8 cellular contexts compared by ENCODE assay signal in genomic region chr3:38455639-38456430, GRCh38. TPM values are rescaled to one million over a fixed set of nuclear protein-coding genes. Genes with fewer than 3 reads are reported as not detected.
DNase-seq lines count a peak whose midpoint lies in the region; FAIRE-seq and TF ChIP-seq lines count a peak whose summit lies in the region.

No MANE protein-coding gene starts in this region.

- H3K27me3 ChIP-seq in HL-60 (ENCODE audit: insufficient read depth, poor library complexity, severe bottlenecking) (peaks cover 5% of the 10 kb centered on the region), subcutaneous abdominal adipose tissue (ENCODE audit: control insufficient read depth in 5 of 5, insufficient read depth in 4 of 5, low read length in 5 of 5) (no peaks in the 10 kb centered on the region)

- in situ Hi-C loops in astrocyte of the cerebellum (cut with HindIII; ENCODE audit: low sequenced_read_pairs) = no loop called here

- no peak for FAIRE-seq in kidney (lab: Jason Lieb, UNC)

- H3K9ac ChIP-seq in kidney (ENCODE audit: low read length in 2 of 2) (peak overlapping the region; percentile 59 to 64), subcutaneous abdominal adipose tissue (ENCODE audit: low read length in 5 of 5) (peak overlapping the region in 3 of 5 donors; percentile 26 to 80 (median 62))

- H3K4me1 ChIP-seq in kidney (ENCODE audit: control insufficient read depth in 1 of 2, insufficient read depth in 1 of 2, low read depth in 1 of 2, low read length in 2 of 2) = peaks cover 41 to 52% of the 10 kb centered on the region in 2 donors
- H3K4me1 ChIP-seq in subcutaneous abdominal adipose tissue (ENCODE audit: control insufficient read depth in 5 of 5, insufficient read depth in 5 of 5, low read length in 5 of 5) = peaks cover 12 to 59% (median 58%) of the 10 kb centered on the region in 5 donors

- TF ChIP-seq CTCF in GM12865 (IDR thresholded peaks at IDR 0.05; ENCODE audit: insufficient read depth, low read depth, low read length, missing control alignments) = no peak
- TF ChIP-seq CTCF in HL-60 (IDR thresholded peaks at IDR 0.05; ENCODE audit: insufficient read depth, low read length) = no peak
- no peak for TF ChIP-seq CTCF in astrocyte of the cerebellum (IDR thresholded peaks at IDR 0.05; ENCODE audit: low read depth, low read length, missing control alignments)
- no peak for TF ChIP-seq CTCF in kidney (IDR thresholded peaks at IDR 0.05; ENCODE audit: borderline replicate concordance, extremely low read depth, insufficient read depth)

- no peaks in the 10 kb centered on the region for H3K36me3 ChIP-seq in kidney (ENCODE audit: control insufficient read depth in 1 of 2, insufficient read depth in 2 of 2, low read length in 2 of 2)
- no peaks in the 10 kb centered on the region for H3K36me3 ChIP-seq in subcutaneous abdominal adipose tissue (ENCODE audit: control insufficient read depth in 5 of 5, insufficient read depth in 5 of 5, low read length in 5 of 5)

- peak overlapping the region; percentile 71 for H3K4me3 ChIP-seq in GM12865 (ENCODE audit: low read depth, low read length)
- peak overlapping the region; percentile 61 for H3K4me3 ChIP-seq in HL-60 (replicated peaks; ENCODE audit: insufficient read depth, low read length)
- H3K4me3 ChIP-seq in astrocyte of the cerebellum (ENCODE audit: low read depth, low read length) = peak overlapping the region; percentile 55
- H3K4me3 ChIP-seq in kidney (ENCODE audit: low read length in 2 of 2) = peak overlapping the region; percentile 84 to 91
- H3K4me3 ChIP-seq in subcutaneous abdominal adipose tissue (ENCODE audit: low read depth in 1 of 5, low read length in 5 of 5) = peak overlapping the region; percentile 65 to 88 (median 81)

- DNase-seq in GM12865 (ENCODE audit: low read depth) (no peak), HL-60 (ENCODE audit: low read depth in 1 of 2, low spot score in 1 of 2) (no peak), astrocyte of the cerebellum (ENCODE audit: low read depth) (no peak), kidney (peak; percentile 70), NCI-H2029 treated with DMSO at 0.1 percent for 48 hours (lab: John Stamatoyannopoulos, UW) (no peak), NCI-H69 (lab: John Stamatoyannopoulos, UW) (no peak), NOMO-1 treated with dmso at 0.1 percent for 144 hours (lab: John Stamatoyannopoulos, UW; ENCODE audit: unreplicated experiment) (no peak)

- H3K9me3 ChIP-seq in kidney (ENCODE audit: control insufficient read depth in 1 of 2, low read length in 2 of 2) = no peaks in the 10 kb centered on the region
- H3K9me3 ChIP-seq in subcutaneous abdominal adipose tissue (ENCODE audit: control insufficient read depth in 5 of 5, low read length in 5 of 5) = no peaks in the 10 kb centered on the region

- intact Hi-C loops in kidney (cut with DNase I) = no loop called here

- no peak overlapping the region for H3K27ac ChIP-seq in HL-60 (replicated peaks)
- peak overlapping the region; percentile 75 to 85 for H3K27ac ChIP-seq in kidney (ENCODE audit: low read depth in 2 of 2, low read length in 2 of 2)
- peak overlapping the region; percentile 54 for H3K27ac ChIP-seq in subcutaneous abdominal adipose tissue (ENCODE audit: low read depth, low read length)

RNA-seq across cellular contexts. Expression of gene ACVR2B, which starts 2.1 kb away (rescaled TPM):
- total RNA-seq in kidney = 11.2 TPM
- 1.2 TPM for polyA plus RNA-seq in kidney (ENCODE audit: insufficient read depth, low read depth, low replicate concordance)

RNA-seq across cellular contexts. Expression of gene EXOG, which starts 40.3 kb away (rescaled TPM):
- 16.4 TPM for total RNA-seq in kidney
- 5.5 TPM for polyA plus RNA-seq in kidney (ENCODE audit: insufficient read depth, low read depth, low replicate concordance)
